10 cellular contexts compared by ENCODE assay signal in the genomic region with DNA sequence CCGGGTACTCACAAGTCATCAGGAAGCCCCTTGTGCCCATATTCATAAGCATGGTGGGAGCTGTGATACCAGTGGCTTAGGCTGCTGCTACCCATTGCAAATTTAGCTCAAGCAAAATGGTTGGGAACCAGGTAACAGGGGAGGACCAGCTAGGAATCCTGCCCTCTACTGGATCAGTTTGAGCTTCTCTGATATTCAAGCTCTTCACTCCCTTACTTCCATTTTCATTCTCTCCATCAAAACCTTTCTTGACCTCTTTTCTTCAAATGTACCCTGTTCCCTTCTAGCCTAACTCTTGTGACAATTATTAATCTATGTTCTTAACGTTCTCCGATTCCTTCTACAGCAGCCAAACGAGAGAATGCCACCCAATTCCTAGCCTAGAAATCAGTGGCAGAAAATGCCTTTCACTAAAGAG. TPM values are rescaled to one million over a fixed set of nuclear protein-coding genes. Genes with fewer than 3 reads are reported as not detected.
DNase-seq lines count a peak whose midpoint lies in the region; ATAC-seq, FAIRE-seq and TF ChIP-seq lines count a peak whose summit lies in the region.
"Had no signal": no experiment of that assay in that cellular context is flagged by ENCODE, and none has a peak within 500 bp of the region (broad histone marks: within the 10 kb centered on the region; RNA-seq: fewer than 3 reads in every experiment).

No MANE protein-coding gene starts in this region.

- 63 to 75% (median 66%) methylated on average over 4 of the region's 4 CpGs for WGBS in heart left ventricle, 4 donors

- intact Hi-C loops in heart left ventricle (cut with DNase I): loop anchor here in 2 of 10 donors (5.0 kb wide), 2 partner anchors 82 to 87 kb away; a partner anchor contains a TSS
- intact Hi-C loops in Right ventricle myocardium inferior (cut with DNase I): no loop called here

- ATAC-seq in heart left ventricle (peak in 3 of 4 donors; percentile 37 to 64 (median 48)), Right ventricle myocardium inferior (no peak), GM21360 (IDR thresholded peaks at IDR 0.05; ENCODE audit: unreplicated experiment) (no peak)
- peak; percentile 81 for ATAC-seq in stimulated activated naive CD8-positive, alpha-beta T cell treated with anti-CD3 and anti-CD28 coated beads, Interleukin-15, Interleukin-2, amounts not matched to agents 100 U/mL and 50 U/mL, for 24 hours

- no peaks in the 10 kb centered on the region for H3K9me3 ChIP-seq in heart left ventricle
- H3K9me3 ChIP-seq: gastrocnemius medialis, upper lobe of left lung had no signal

- no peak for DNase-seq in heart left ventricle
- no peak for DNase-seq in Right ventricle myocardium inferior (ENCODE audit: missing footprints)
- DNase-seq in fibroblast of pulmonary artery (ENCODE audit: low read depth): peak; percentile 65
- DNase-seq in stimulated activated naive CD8-positive, alpha-beta T cell treated with anti-CD3 and anti-CD28 coated beads, Interleukin-15, Interleukin-2, amounts not matched to agents 100 U/mL and 50 U/mL, for 24 hours: no peak
- DNase-seq in NCI-H524 treated with DMSO at 0.1 percent for 48 hours (lab: John Stamatoyannopoulos, UW): no peak
- DNase-seq: gastrocnemius medialis, upper lobe of left lung had no signal

- TF ChIP-seq POLR2A in heart left ventricle (IDR thresholded peaks at IDR 0.05): no peak

- TF ChIP-seq CTCF in heart left ventricle (IDR thresholded peaks at IDR 0.05) (peak in 11 of 12 donors; percentile 10 to 49 (median 34)), LNCAP (IDR thresholded peaks at IDR 0.05) (peak; percentile 54; the same call in 1 of the 2 replicates), fibroblast of pulmonary artery (IDR thresholded peaks at IDR 0.05; ENCODE audit: low read length, missing control alignments) (peak; percentile 66)

- H3K4me1 ChIP-seq in heart left ventricle: no peaks in the 10 kb centered on the region
- H3K4me1 ChIP-seq: gastrocnemius medialis had no signal

- H3K27me3 ChIP-seq in heart left ventricle: no peaks in the 10 kb centered on the region
- H3K27me3 ChIP-seq: gastrocnemius medialis, upper lobe of left lung had no signal

- FAIRE-seq in TTC549 (lab: Jason Lieb, UNC): peak; percentile 57

- no peak overlapping the region for H3K4me3 ChIP-seq in heart left ventricle
- H3K4me3 ChIP-seq in fibroblast of pulmonary artery (replicated peaks; ENCODE audit: low read depth, low read length): no peak overlapping the region
- H3K4me3 ChIP-seq: gastrocnemius medialis, upper lobe of left lung had no signal

- H3K27ac ChIP-seq in heart left ventricle: no peak overlapping the region
- H3K27ac ChIP-seq: gastrocnemius medialis, upper lobe of left lung had no signal

- peaks cover 0 to 100% (median 94%) of the 10 kb centered on the region in 9 donors for H3K36me3 ChIP-seq in heart left ventricle

RNA-seq across cellular contexts. Expression of a gene that starts 9.7 kb away (rescaled TPM):
- total RNA-seq in heart left ventricle (100 to 1,000 TPM in 1 of 9 donors, 10 to 100 TPM in 8; 38.6 to 118 (median 47.8) TPM), Right ventricle myocardium inferior (50.7 TPM)
- polyA plus RNA-seq in heart left ventricle: 100 to 1,000 TPM in 1 of 2 donors, 10 to 100 TPM in 1; 59.7 to 124 TPM

RNA-seq across cellular contexts. Expression of a gene that starts 50.5 kb away (rescaled TPM):
- total RNA-seq in heart left ventricle (10 to 100 TPM; 29.5 to 60.0 (median 41.4) TPM), Right ventricle myocardium inferior (50.8 TPM)
- 10 to 100 TPM; 13.1 to 20.3 TPM for polyA plus RNA-seq in heart left ventricle

Comparison
In these comparisons a context has a peak if more than half of its experiments do, and no peak if none do; other contexts are left out.
1. ATAC-seq: peak in heart left ventricle (3 of 4) and stimulated activated naive CD8-positive, alpha-beta T cell treated with anti-CD3 and anti-CD28 coated beads, Interleukin-15, Interleukin-2, amounts not matched to agents 100 U/mL and 50 U/mL, for 24 hours (single experiment); none in Right ventricle myocardium inferior (single experiment) and GM21360 (single experiment).
2. Peak in every context shown above with its lines, with median percentiles within 50 percentile points of each other: CTCF ChIP-seq.